ENCODE assay signal across 10 cellular contexts in the genomic region with DNA sequence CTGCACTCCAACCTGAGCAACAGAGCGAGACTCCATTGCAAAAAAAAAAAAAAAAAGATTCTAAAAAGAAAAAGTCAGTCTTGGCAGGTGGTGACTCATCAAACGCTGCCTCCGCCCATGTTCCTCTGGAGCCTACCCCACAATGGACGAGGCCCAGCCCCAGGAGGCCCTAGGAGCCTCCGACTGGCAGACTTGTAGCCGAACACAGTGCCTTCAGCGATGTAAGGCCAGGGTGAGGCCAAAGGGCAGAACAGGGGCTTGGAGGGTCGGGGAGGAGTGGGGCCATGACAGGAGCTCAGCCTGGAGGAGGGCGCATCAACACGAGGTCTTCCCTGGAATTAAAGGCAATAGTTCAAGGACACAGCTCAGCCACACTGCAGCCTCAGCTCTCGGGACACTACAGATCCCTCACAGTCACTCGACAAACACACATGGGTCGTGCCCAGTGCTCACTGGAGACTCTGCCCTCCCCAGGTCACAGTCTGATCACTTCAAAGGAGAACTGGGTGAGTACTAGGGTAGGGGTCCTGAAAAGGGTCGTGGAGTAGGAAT. TPM values are rescaled to one million over a fixed set of nuclear protein-coding genes. Genes with fewer than 3 reads are reported as not detected.
DNase-seq lines count a peak whose midpoint lies in the region; ATAC-seq, FAIRE-seq and TF ChIP-seq lines count a peak whose summit lies in the region.
"Had no signal": no experiment of that assay in that cellular context is flagged by ENCODE, and none has a peak within 500 bp of the region (broad histone marks: within the 10 kb centered on the region; RNA-seq: fewer than 3 reads in every experiment).

No MANE protein-coding gene starts in this region.

- ATAC-seq in HG03280 (IDR thresholded peaks at IDR 0.05; ENCODE audit: unreplicated experiment): no peak

- no peak overlapping the region for H3K27ac ChIP-seq in neural progenitor cell

- H3K27me3 ChIP-seq in bronchial epithelial cell (ENCODE audit: control insufficient read depth, insufficient read depth, low read length) (no peaks in the 10 kb centered on the region), neural progenitor cell (no peaks in the 10 kb centered on the region)

- H3K9me3 ChIP-seq in neural progenitor cell (ENCODE audit: low read depth): no peaks in the 10 kb centered on the region

- DNase-seq in EL (peak; percentile 66), HUDEP-2 (lab: John Stamatoyannopoulos, UW; ENCODE audit: unreplicated experiment in 76 of 76) (peak in 69 of 76 experiments; percentile 30 to 84 (median 66)), bronchial epithelial cell (ENCODE audit: low read depth) (peak; percentile 61), neural progenitor cell (ENCODE audit: low spot score) (no peak), NCI-H1048 (lab: John Stamatoyannopoulos, UW) (no peak), occipital lobe (lab: John Stamatoyannopoulos, UW) (no peak), mesenteric fat pad (ENCODE audit: low spot score) (no peak)
- DNase-seq: NCI-H69 had no signal

- TF ChIP-seq CTCF in bronchial epithelial cell (IDR thresholded peaks at IDR 0.05; ENCODE audit: insufficient read depth, low read length, severe bottlenecking) (no peak), neural progenitor cell (IDR thresholded peaks at IDR 0.05) (no peak)

- H2AFZ ChIP-seq in neural progenitor cell (replicated peaks): no peak overlapping the region

- peaks cover 2% of the 10 kb centered on the region for H3F3A ChIP-seq in neural progenitor cell (ENCODE audit: low read depth)

- peak overlapping the region; percentile 60 for H3K27ac Mint-ChIP-seq in neural progenitor cell
- H3K27ac Mint-ChIP-seq: nephron had no signal

- no peaks in the 10 kb centered on the region for H3K4me1 ChIP-seq in neural progenitor cell

- no peaks in the 10 kb centered on the region for H4K20me1 ChIP-seq in neural progenitor cell (ENCODE audit: low read depth)

- H3K4me3 ChIP-seq in bronchial epithelial cell (ENCODE audit: low read depth, low read length): no peak overlapping the region
- H3K4me3 ChIP-seq in neural progenitor cell: no peak overlapping the region

- no peak overlapping the region for H3K9ac ChIP-seq in neural progenitor cell

- H3K4me1 Mint-ChIP-seq in neural progenitor cell: peaks cover 6% of the 10 kb centered on the region

- no peaks in the 10 kb centered on the region for H3K9me3 Mint-ChIP-seq in neural progenitor cell
- H3K9me3 Mint-ChIP-seq: nephron had no signal

- no peak overlapping the region for H3K4me2 ChIP-seq in neural progenitor cell

- peaks cover 7% of the 10 kb centered on the region for H3K36me3 Mint-ChIP-seq in neural progenitor cell

- no peak for FAIRE-seq in bronchial epithelial cell (lab: Jason Lieb, UNC)

- no peaks in the 10 kb centered on the region for H3K27me3 Mint-ChIP-seq in neural progenitor cell (ENCODE audit: insufficient read depth, low read depth)

- peak overlapping the region; percentile 41 for H3K4me3 Mint-ChIP-seq in neural progenitor cell
- H3K4me3 Mint-ChIP-seq: nephron had no signal

- no peaks in the 10 kb centered on the region for H3K79me2 ChIP-seq in neural progenitor cell (ENCODE audit: low read depth)

- H3K36me3 ChIP-seq in bronchial epithelial cell (ENCODE audit: control insufficient read depth, insufficient read depth, low read length): peaks cover 6% of the 10 kb centered on the region
- no peaks in the 10 kb centered on the region for H3K36me3 ChIP-seq in neural progenitor cell

RNA-seq across cellular contexts. Expression of a gene that starts 5.1 kb away (rescaled TPM):
- total RNA-seq in bronchial epithelial cell: 8.3 and 11.8 TPM in 2 replicates
- 12.1 and 13.6 TPM in 2 replicates for total RNA-seq in neural progenitor cell (ENCODE audit: low replicate concordance)
- 10.1 TPM for total RNA-seq in occipital lobe
- total RNA-seq in mesenteric fat pad: 33.2 TPM

RNA-seq across cellular contexts. Expression of a gene that starts 5.7 kb away (rescaled TPM):
- total RNA-seq in bronchial epithelial cell (2.0 and 3.2 TPM in 2 replicates), neural progenitor cell (ENCODE audit: low replicate concordance) (4.6 and 7.7 TPM in 2 replicates), occipital lobe (1.4 TPM), mesenteric fat pad (29.0 TPM)

RNA-seq across cellular contexts. Expression of a gene that starts 25.4 kb away (rescaled TPM):
- 93.8 and 124 TPM in 2 replicates for total RNA-seq in bronchial epithelial cell
- 14.3 and 67.0 TPM in 2 replicates for total RNA-seq in neural progenitor cell (ENCODE audit: low replicate concordance)
- total RNA-seq in occipital lobe: 9.8 TPM
- total RNA-seq in mesenteric fat pad: 42.8 TPM

RNA-seq across cellular contexts. Expression of a gene that starts 44.3 kb away (rescaled TPM):
- total RNA-seq in bronchial epithelial cell (0.13 TPM in 1 of 2 replicates, not detected in the other), neural progenitor cell (ENCODE audit: low replicate concordance) (0.28 and 1.1 TPM in 2 replicates), occipital lobe (0.47 TPM), mesenteric fat pad (11.3 TPM)

RNA-seq across cellular contexts. Expression of a gene that starts 47.0 kb away (rescaled TPM):
- total RNA-seq in bronchial epithelial cell: 45.8 and 60.9 TPM in 2 replicates
- 89.8 and 107 TPM in 2 replicates for total RNA-seq in neural progenitor cell (ENCODE audit: low replicate concordance)
- total RNA-seq in occipital lobe: 59.0 TPM
- 66.0 TPM for total RNA-seq in mesenteric fat pad

Comparison
In these comparisons a context has a peak if more than half of its experiments do, and no peak if none do; other contexts are left out.
1. DNase-seq: peak in EL (single experiment), HUDEP-2 (69 of 76) and bronchial epithelial cell (single experiment); none in neural progenitor cell (single experiment), NCI-H1048 (single experiment), occipital lobe (single experiment) and mesenteric fat pad (single experiment).